ENCODE assay signal across 8 cellular contexts in the genomic region with DNA sequence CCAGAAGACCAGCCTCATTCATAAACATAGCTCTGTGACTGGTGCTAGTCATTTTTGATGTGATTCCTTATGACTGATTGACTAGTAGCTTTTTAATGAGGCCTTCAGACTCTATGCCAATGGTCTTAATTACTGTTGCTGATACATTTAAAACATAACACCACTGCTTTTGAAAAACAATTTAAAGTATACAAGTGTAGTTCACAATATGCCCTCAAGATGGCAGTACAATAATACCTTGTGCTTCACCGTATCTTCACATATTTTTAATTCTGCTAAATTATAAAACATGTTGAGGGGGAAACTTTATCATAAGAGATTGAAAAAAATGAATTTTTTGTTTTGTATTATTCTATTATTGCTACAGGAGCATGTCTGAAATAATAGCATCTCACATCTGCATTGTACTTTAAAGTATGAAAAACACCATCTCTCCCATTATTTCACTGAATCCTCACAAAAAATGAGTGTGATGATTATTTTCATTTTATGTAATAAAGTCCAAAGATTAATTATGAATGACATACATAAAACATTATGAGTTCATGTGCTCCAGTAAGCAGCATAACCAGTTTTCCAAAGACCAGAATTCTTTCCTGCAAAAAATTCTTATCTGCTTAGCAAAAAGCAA. TPM values are rescaled to one million over a fixed set of nuclear protein-coding genes. Genes with fewer than 3 reads are reported as not detected.
DNase-seq lines count a peak whose midpoint lies in the region; ATAC-seq and TF ChIP-seq lines count a peak whose summit lies in the region.

No MANE protein-coding gene starts in this region.

- H3K9me3 ChIP-seq in Peyer's patch (no peaks in the 10 kb centered on the region), prostate gland (no peaks in the 10 kb centered on the region)

- TF ChIP-seq POLR2A in Peyer's patch (IDR thresholded peaks at IDR 0.05) (no peak), prostate gland (IDR thresholded peaks at IDR 0.05) (no peak)

- no peak overlapping the region for H3K4me3 ChIP-seq in Peyer's patch
- H3K4me3 ChIP-seq in prostate gland, result no peak overlapping the region

- in situ Hi-C loops in GM13976 (cut with MboI; ENCODE audit: low sequenced_read_pairs, unreplicated experiment), result loop anchor here (10.0 to 25.0 kb wide), 3 partner anchors 150 to 852 kb away; a partner anchor contains a TSS

- H3K27ac ChIP-seq in Peyer's patch (no peak overlapping the region), prostate gland (no peak overlapping the region)

- intact Hi-C loops in prostate gland (cut with DNase I), result loop anchor here (2.0 to 10.0 kb wide), 2 partner anchors 150 to 320 kb away; no protein-coding TSS in a partner anchor

- no peak for ATAC-seq in GM18861 (IDR thresholded peaks at IDR 0.05; ENCODE audit: unreplicated experiment)

- WGBS in prostate gland, result 0% methylated on average over 1 of the region's 1 CpG

- TF ChIP-seq CTCF in GM13976 (IDR thresholded peaks at IDR 0.05; ENCODE audit: borderline replicate concordance, control extremely low read depth, extremely low read depth, insufficient read depth, missing control alignments) (peak; percentile 44), Peyer's patch (IDR thresholded peaks at IDR 0.05) (peak; percentile 45 to 84 (median 76)), prostate gland (IDR thresholded peaks at IDR 0.05) (peak; percentile 73 to 86 (median 78))

- peak; percentile 22 for DNase-seq in AG20443 (ENCODE audit: low spot score)
- DNase-seq in GM13976 (ENCODE audit: low spot score), result peak; percentile 15
- DNase-seq in Peyer's patch, result no peak
- DNase-seq in fibroblast of gingiva (ENCODE audit: low read depth), result peak; percentile 14
- DNase-seq in prostate gland (ENCODE audit: low spot score), result no peak
- DNase-seq in HPDE6-E6E7 (ENCODE audit: extremely low spot score), result no peak
- DNase-seq in COR-L47 (lab: John Stamatoyannopoulos, UW), result no peak

- H3K27me3 ChIP-seq in Peyer's patch, result no peaks in the 10 kb centered on the region
- no peaks in the 10 kb centered on the region for H3K27me3 ChIP-seq in prostate gland (replicated peaks; ENCODE audit: insufficient read depth)

- H3K4me1 ChIP-seq in Peyer's patch (no peaks in the 10 kb centered on the region), prostate gland (replicated peaks) (no peaks in the 10 kb centered on the region)

- H3K36me3 ChIP-seq in Peyer's patch (no peaks in the 10 kb centered on the region), prostate gland (no peaks in the 10 kb centered on the region)

RNA-seq across cellular contexts. Expression of a gene that starts 55.1 kb away (rescaled TPM):
- total RNA-seq in Peyer's patch, result not detected
- not detected for total RNA-seq in prostate gland

Comparison
In these comparisons a context has a peak if more than half of its experiments do, and no peak if none do; other contexts are left out.
1. DNase-seq: peak in AG20443 (single experiment), GM13976 (single experiment) and fibroblast of gingiva (single experiment); none in Peyer's patch (0 of 3), prostate gland (single experiment), HPDE6-E6E7 (single experiment) and COR-L47 (single experiment).
2. Peak in every context shown above with its lines, with median percentiles within 50 percentile points of each other: CTCF ChIP-seq.